Comparison of ENCODE assay signal across 8 cellular contexts in genomic region chr19:12484011-12484370, GRCh38. TPM values are rescaled to one million over a fixed set of nuclear protein-coding genes. Genes with fewer than 3 reads are reported as not detected.
A peak's percentile ranks its signal among the peaks of the same experiment; 100 is the strongest.
DNase-seq lines count a peak whose midpoint lies in the region; ATAC-seq, FAIRE-seq and TF ChIP-seq lines count a peak whose summit lies in the region.

No MANE protein-coding gene starts in this region.

- no peak overlapping the region for H2AK5ac ChIP-seq in H1 (ENCODE audit: low read depth, low read length)

- peak overlapping the region; percentile 53 for H3K27ac ChIP-seq in C4-2B
- peak overlapping the region; percentile 98 for H3K27ac ChIP-seq in MM.1S (ENCODE audit: low read length)
- no peak overlapping the region for H3K27ac ChIP-seq in H1 (ENCODE audit: low read depth, low read length)
- H3K27ac ChIP-seq in neural cell (ENCODE audit: low read length) = peak overlapping the region; percentile 89

- H2BK20ac ChIP-seq in H1 (ENCODE audit: low read length) = no peak overlapping the region

- H4K20me1 ChIP-seq in MM.1S (ENCODE audit: insufficient read depth, low read length) (no peaks in the 10 kb centered on the region), H1 (replicated peaks in 1 of 2; ENCODE audit: control insufficient read depth in 1 of 2, insufficient read depth in 2 of 2, low read length in 2 of 2) (no peaks in the 10 kb centered on the region), neural cell (ENCODE audit: insufficient read depth) (no peaks in the 10 kb centered on the region)

- H3F3A ChIP-seq in MM.1S (ENCODE audit: insufficient read depth, low read length) = peaks cover 36% of the 10 kb centered on the region
- no peaks in the 10 kb centered on the region for H3F3A ChIP-seq in neural cell (ENCODE audit: insufficient read depth, low read length, poor library complexity, severe bottlenecking)

- H3K56ac ChIP-seq in H1 (replicated peaks; ENCODE audit: insufficient read length, low read depth, low read length) = peak overlapping the region; percentile 39

- CTCF ChIA-PET in H1 (lab: Charles Lee; ENCODE audit: partially characterized antibody) = interaction anchor here (0.6 to 1.6 kb wide), 3 partner anchors 11 to 31 kb away, joined by 3 to 5 read pairs (median 3); no protein-coding TSS in a partner anchor

- no peaks in the 10 kb centered on the region for H3K27me3 ChIP-seq in MM.1S (replicated peaks; ENCODE audit: insufficient read depth, low read length)
- H3K27me3 ChIP-seq in H1 (replicated peaks in 1 of 4; ENCODE audit: control insufficient read depth in 3 of 4, extremely low read depth in 1 of 4, insufficient read depth in 3 of 4, low read length in 3 of 4) = peaks cover 0 to 3% (median under 1%) of the 10 kb centered on the region in 4 experiments; a peak in 2 of 7 replicates
- no peaks in the 10 kb centered on the region for H3K27me3 ChIP-seq in neural cell (ENCODE audit: insufficient read depth, low read depth, low read length)

- no peak for ATAC-seq in GM21381 (IDR thresholded peaks at IDR 0.05; ENCODE audit: unreplicated experiment)
- ATAC-seq in HG02852 (IDR thresholded peaks at IDR 0.05; ENCODE audit: unreplicated experiment) = no peak

- H3K4me2 ChIP-seq in MM.1S (ENCODE audit: low read depth, low read length) (peak overlapping the region; percentile 84), H1 (ENCODE audit: insufficient read depth in 1 of 2, low read depth in 2 of 2, low read length in 2 of 2) (peak overlapping the region; percentile 86 to 94), neural cell (ENCODE audit: low read length) (peak overlapping the region; percentile 34)

- peaks cover 37% of the 10 kb centered on the region for H3K4me1 ChIP-seq in MM.1S (ENCODE audit: low read length)
- 0 out of 7 replicates have a peak, but pooled peaks cover 0 to 1% (median 0%) of the 10 kb centered on the region in 4 experiments for H3K4me1 ChIP-seq in H1 (replicated peaks in 1 of 4; ENCODE audit: control insufficient read depth in 3 of 4, insufficient read depth in 4 of 4, low read length in 3 of 4)

- H3K4ac ChIP-seq in H1 (replicated peaks; ENCODE audit: insufficient read length, low read depth, low read length) = no peak overlapping the region

- no peaks in the 10 kb centered on the region for H3K9me2 ChIP-seq in MM.1S (replicated peaks; ENCODE audit: insufficient read depth, low read length)
- H3K9me2 ChIP-seq in neural cell (ENCODE audit: insufficient read depth, low read length) = no peaks in the 10 kb centered on the region

- no peak overlapping the region for H4K5ac ChIP-seq in H1 (ENCODE audit: insufficient read length, low read depth, low read length)

- H2BK5ac ChIP-seq in H1 (ENCODE audit: low read depth, low read length) = no peak overlapping the region

- no peak overlapping the region for H3K14ac ChIP-seq in H1 (ENCODE audit: insufficient read length)

- no peak for TF ChIP-seq POLR2A in H1 (IDR thresholded peaks at IDR 0.05; ENCODE audit: control extremely low read depth in 1 of 2, low read depth in 2 of 2, low read length in 2 of 2)

- H3K9me3 ChIP-seq in MM.1S (replicated peaks; ENCODE audit: insufficient read depth, low read length) (no peaks in the 10 kb centered on the region), H1 (ENCODE audit: insufficient read depth in 2 of 2, low read depth in 1 of 2, low read length in 1 of 2) (no peaks in the 10 kb centered on the region), neural cell (ENCODE audit: low read length) (no peaks in the 10 kb centered on the region)

- 8% methylated on average over 13 of the region's 13 CpGs; no CpG with 5 or more reads in 1 of the 2 experiments for WGBS in H1 (ENCODE audit: extremely low coverage in 1 of 2, insufficient coverage in 1 of 2, insufficient read length in 1 of 2, insufficient replicate concordance in 2 of 2, low coverage in 1 of 2, low lambda C conversion rate in 2 of 2, missing lambda C conversion rate in 1 of 2), 2 experiments

- H3K36me3 ChIP-seq in MM.1S (replicated peaks; ENCODE audit: insufficient read depth, low read length) (no peaks in the 10 kb centered on the region), H1 (ENCODE audit: control insufficient read depth in 2 of 4, insufficient read depth in 4 of 4, low read length in 3 of 4) (no peaks in the 10 kb centered on the region), neural cell (ENCODE audit: insufficient read depth, low read length) (no peaks in the 10 kb centered on the region)

- TF ChIP-seq CTCF in C4-2B (conservative IDR thresholded peaks at IDR 0.05) (no peak), MM.1S (IDR thresholded peaks at IDR 0.05; ENCODE audit: low read length) (no peak), H1 (IDR thresholded peaks at IDR 0.05; ENCODE audit: control extremely low read depth in 1 of 3, insufficient read depth in 1 of 3, low read depth in 1 of 3, low read length in 3 of 3) (no peak), neural cell (IDR thresholded peaks at IDR 0.05; ENCODE audit: poor library complexity, severe bottlenecking) (no peak)

- peaks cover 7% of the 10 kb centered on the region for H3K23me2 ChIP-seq in H1 (ENCODE audit: low read depth, low read length)

- H2BK120ac ChIP-seq in H1 (replicated peaks; ENCODE audit: low read depth, low read length) = no peak overlapping the region

- DNase-seq in MM.1S (no peak), H1 (ENCODE audit: low read depth in 1 of 2, low spot score in 2 of 2) (no peak), 8988T (no peak), medulla oblongata (ENCODE audit: extremely low spot score) (no peak)

- H3K79me2 ChIP-seq in MM.1S (ENCODE audit: low read length) (peaks cover 52% of the 10 kb centered on the region), H1 (ENCODE audit: control insufficient read depth in 1 of 2, insufficient read depth in 2 of 2, low read length in 2 of 2) (no peaks in the 10 kb centered on the region), neural cell (replicated peaks; ENCODE audit: insufficient read depth, low read length) (peaks cover 51% of the 10 kb centered on the region)

- no peak for TF ChIP-seq RAD21 in H1 (IDR thresholded peaks at IDR 0.05 in 1 of 2, conservative IDR thresholded peaks at IDR 0.05 in 1 of 2; ENCODE audit: low read depth in 2 of 2, low read length in 2 of 2)
- TF ChIP-seq RAD21 in neural cell (conservative IDR thresholded peaks at IDR 0.05) = no peak

- H2BK15ac ChIP-seq in H1 (ENCODE audit: low read length) = no peak overlapping the region

- H3K4me3 ChIP-seq in MM.1S (ENCODE audit: low read length) (peak overlapping the region; percentile 95), H1 (ENCODE audit: extremely low read depth in 1 of 4, insufficient read depth in 2 of 4, low read depth in 3 of 4, low read length in 4 of 4) (peak overlapping the region; percentile 75 to 86 (median 82)), neural cell (ENCODE audit: low read length) (peak overlapping the region; percentile 93)

- peak overlapping the region; percentile 83 for H3K18ac ChIP-seq in H1 (ENCODE audit: extremely low read depth, low read length)

- H3K9ac ChIP-seq in MM.1S (ENCODE audit: low read length) (peak overlapping the region; percentile 90), H1 (replicated peaks in 1 of 4; ENCODE audit: extremely low read depth in 1 of 4, low read depth in 3 of 4, low read length in 3 of 4) (peak overlapping the region; percentile 39 to 96 (median 62)), neural cell (ENCODE audit: low read length) (peak overlapping the region; percentile 97)

- H4K8ac ChIP-seq in H1 (ENCODE audit: extremely low read depth, insufficient read depth, low read length) = peak overlapping the region; percentile 95

- no peaks in the 10 kb centered on the region for H3K79me1 ChIP-seq in H1 (ENCODE audit: low read depth, low read length)

- POLR2A ChIA-PET in H1 (lab: Charles Lee; ENCODE audit: partially characterized antibody) = interaction anchor here (0.6 to 4.9 kb wide), 7 partner anchors 12 to 672 kb away, joined by 3 to 43 read pairs (median 3); no protein-coding TSS in a partner anchor

- H2BK12ac ChIP-seq in H1 (ENCODE audit: low read depth, low read length) = no peak overlapping the region; the same call in 1 of the 2 replicates

- H2AFZ ChIP-seq in MM.1S (ENCODE audit: low read length) (peak overlapping the region; percentile 91), H1 (ENCODE audit: low read length) (peak overlapping the region; percentile 78), neural cell (ENCODE audit: low read depth, low read length) (peak overlapping the region; percentile 74)

- TF ChIP-seq EP300 in H1 (IDR thresholded peaks at IDR 0.05; ENCODE audit: borderline replicate concordance in 1 of 2, low read depth in 2 of 2, low read length in 2 of 2) = no peak
- no peak for TF ChIP-seq EP300 in neural cell (conservative IDR thresholded peaks at IDR 0.05; ENCODE audit: poor library complexity, severe bottlenecking)

- no peak overlapping the region for H4K91ac ChIP-seq in H1 (replicated peaks; ENCODE audit: insufficient read length, low read length)

- no peak overlapping the region for H3K23ac ChIP-seq in H1 (ENCODE audit: insufficient read length)

- FAIRE-seq in H1 (lab: Jason Lieb, UNC) = no peak

TF ChIP-seq in H1, 55 proteins besides CTCF, POLR2A, EP300 and RAD21 (continues in another document):
- TF ChIP-seq BACH1 (IDR thresholded peaks at IDR 0.05; ENCODE audit: low read length) = 0 out of 2 replicates have a peak, but pooled peaks have one; percentile 25

RNA-seq across cellular contexts. Expression of gene ZNF709, which starts 0.6 kb away (rescaled TPM):
- total RNA-seq in H1 (2021; fragmentation: NEBNext Ultra II Directional; extraction: Animal tissue kit (Norgen Biotek cat#: 25700)) = 2.0 and 2.2 TPM in 2 replicates
- polyA plus RNA-seq in H1 (2011; rRNA removed) (0.86 and 1.3 TPM in 2 replicates), neural cell (16.1 and 17.4 TPM in 2 replicates)
- polyA plus RNA-seq in H1 (2011; cell fraction: cytosol; rRNA removed) = 0.83 TPM
- 0.83 TPM for polyA plus RNA-seq in H1 (2011; cell fraction: nucleus; rRNA removed)
- polyA plus RNA-seq in H1 (2012, experiment 1 of 2) = 0.43 to 0.97 TPM (median 0.75 TPM) in 4 replicates
- polyA plus RNA-seq in H1 (2012, experiment 2 of 2) = 0.17 TPM
- 0.65 TPM for polyA plus RNA-seq in H1 (2013, experiment 1 of 2)
- polyA plus RNA-seq in H1 (2013, experiment 2 of 2) = 0.81 TPM
- polyA minus RNA-seq in H1 (2011; rRNA and poly(A)+ RNA removed) = 2.2 and 4.1 TPM in 2 replicates
- not detected for polyA minus RNA-seq in H1 (2011; cell fraction: cytosol; rRNA and poly(A)+ RNA removed)
- 3.5 TPM for polyA minus RNA-seq in H1 (2011; cell fraction: nucleus; rRNA and poly(A)+ RNA removed)
- polyA minus RNA-seq in neural cell = 50.2 and 54.2 TPM in 2 replicates

RNA-seq across cellular contexts. Expression of gene ZNF443, which starts 43.2 kb away (rescaled TPM):
- 7.8 and 9.2 TPM in 2 replicates for total RNA-seq in H1 (2021; fragmentation: NEBNext Ultra II Directional; extraction: Animal tissue kit (Norgen Biotek cat#: 25700))
- polyA plus RNA-seq in H1 (2011; rRNA removed) (0.74 and 1.4 TPM in 2 replicates), neural cell (11.5 and 13.0 TPM in 2 replicates)
- 2.1 TPM for polyA plus RNA-seq in H1 (2011; cell fraction: cytosol; rRNA removed)
- polyA plus RNA-seq in H1 (2011; cell fraction: nucleus; rRNA removed) = 1.1 TPM
- polyA plus RNA-seq in H1 (2012, experiment 1 of 2) = 2.5 to 4.8 TPM (median 2.9 TPM) in 4 replicates
- 0.34 TPM for polyA plus RNA-seq in H1 (2012, experiment 2 of 2)
- 3.7 TPM for polyA plus RNA-seq in H1 (2013, experiment 1 of 2)
- polyA plus RNA-seq in H1 (2013, experiment 2 of 2) = 3.9 TPM
- polyA minus RNA-seq in H1 (2011; rRNA and poly(A)+ RNA removed) = 6.7 and 10.8 TPM in 2 replicates
- polyA minus RNA-seq in H1 (2011; cell fraction: cytosol; rRNA and poly(A)+ RNA removed) = 6.2 TPM
- polyA minus RNA-seq in H1 (2011; cell fraction: nucleus; rRNA and poly(A)+ RNA removed) = 11.8 TPM
- polyA minus RNA-seq in neural cell = 37.5 and 47.3 TPM in 2 replicates

Comparison
In these comparisons a context has a peak if more than half of its experiments do, and no peak if none do; other contexts are left out.
1. H3K4me2 ChIP-seq: peak in every context shown above with its lines; median percentile 90 in H1; 84 in MM.1S; 34 in neural cell.